Comparison of ENCODE assay signal across 21 cellular contexts in genomic region chr3:138463724-138464489, GRCh38. TPM values are rescaled to one million over a fixed set of nuclear protein-coding genes. Genes with fewer than 3 reads are reported as not detected.
DNase-seq lines count a peak whose midpoint lies in the region; ATAC-seq and TF ChIP-seq lines count a peak whose summit lies in the region.
"Had no signal": no experiment of that assay in that cellular context is flagged by ENCODE, and none has a peak within 500 bp of the region (broad histone marks: within the 10 kb centered on the region; RNA-seq: fewer than 3 reads in every experiment).

No MANE protein-coding gene starts in this region.

- H3K36me3 ChIP-seq in right atrium auricular region, result no peaks in the 10 kb centered on the region
- H3K36me3 ChIP-seq in left ventricle myocardium inferior, result no peaks in the 10 kb centered on the region
- H3K36me3 ChIP-seq: BLaER1 treated with 17β-estradiol and CSF1 and Interleukin-3, amounts not matched to agents 10 nM and 100 nM; HAP-1 had no signal

- H3K27ac Mint-ChIP-seq in stimulated activated effector memory CD8-positive, alpha-beta T cell treated with anti-CD3 and anti-CD28 coated beads, Interleukin-12 subunit alpha, Interleukin-12 subunit beta, amount 100 ng/mL, for 72 hours, result no peak overlapping the region
- H3K27ac Mint-ChIP-seq: CD4-positive, alpha-beta T cell; GM23338 had no signal

- H3K27ac ChIP-seq in right atrium auricular region (no peak overlapping the region), left ventricle myocardium inferior (replicated peaks) (no peak overlapping the region), substantia nigra (ENCODE audit: low read depth, low read length, poor library complexity, severe bottlenecking) (no peak overlapping the region)
- H3K27ac ChIP-seq: A549; BLaER1 treated with 17β-estradiol and CSF1 and Interleukin-3, amounts not matched to agents 10 nM and 100 nM had no signal

- H3K4me1 ChIP-seq in right atrium auricular region, result peaks cover 0 to 13% of the 10 kb centered on the region in 2 donors
- peaks cover 15% of the 10 kb centered on the region for H3K4me1 ChIP-seq in left ventricle myocardium inferior
- H3K4me1 ChIP-seq: A549, HAP-1 had no signal

- no peak overlapping the region for H3K4me3 ChIP-seq in right atrium auricular region
- H3K4me3 ChIP-seq in left ventricle myocardium inferior, result no peak overlapping the region
- H3K4me3 ChIP-seq: A549; BLaER1 treated with 17β-estradiol and CSF1 and Interleukin-3, amounts not matched to agents 10 nM and 100 nM; GM12878; GM23338; HAP-1 had no signal

- H3K9me3 ChIP-seq in right atrium auricular region, result no peaks in the 10 kb centered on the region
- H3K9me3 ChIP-seq in left ventricle myocardium inferior (replicated peaks), result no peaks in the 10 kb centered on the region
- H3K9me3 ChIP-seq: A549; BLaER1 treated with 17β-estradiol and CSF1 and Interleukin-3, amounts not matched to agents 10 nM and 100 nM; HAP-1 had no signal

- no peaks in the 10 kb centered on the region for H3K27me3 ChIP-seq in right atrium auricular region
- H3K27me3 ChIP-seq in left ventricle myocardium inferior (ENCODE audit: low read depth), result no peaks in the 10 kb centered on the region
- H3K27me3 ChIP-seq: BLaER1 treated with 17β-estradiol and CSF1 and Interleukin-3, amounts not matched to agents 10 nM and 100 nM had no signal

- no peaks in the 10 kb centered on the region for H3K36me3 Mint-ChIP-seq in stimulated activated effector memory CD8-positive, alpha-beta T cell treated with anti-CD3 and anti-CD28 coated beads, Interleukin-12 subunit alpha, Interleukin-12 subunit beta, amount 100 ng/mL, for 72 hours

- ATAC-seq in stimulated activated effector memory CD8-positive, alpha-beta T cell treated with anti-CD3 and anti-CD28 coated beads, Interleukin-12 subunit alpha, Interleukin-12 subunit beta, amount 100 ng/mL, for 72 hours, result no peak
- ATAC-seq: A549, GM12878, GM23338, PC-3, SK-N-SH treated with all-trans-retinoic acid at 6 μM for 48 hours had no signal

- H3K4me3 Mint-ChIP-seq in stimulated activated effector memory CD8-positive, alpha-beta T cell treated with anti-CD3 and anti-CD28 coated beads, Interleukin-12 subunit alpha, Interleukin-12 subunit beta, amount 100 ng/mL, for 72 hours, result no peak overlapping the region
- H3K4me3 Mint-ChIP-seq: CD4-positive, alpha-beta T cell; GM23338 had no signal

- intact Hi-C loops in left ventricle myocardium inferior (cut with micrococcal nuclease), result no loop called here

- H3K4me1 Mint-ChIP-seq in stimulated activated effector memory CD8-positive, alpha-beta T cell treated with anti-CD3 and anti-CD28 coated beads, Interleukin-12 subunit alpha, Interleukin-12 subunit beta, amount 100 ng/mL, for 72 hours, result no peaks in the 10 kb centered on the region

- TF ChIP-seq CTCF in right atrium auricular region (IDR thresholded peaks at IDR 0.05) (no peak), left ventricle myocardium inferior (IDR thresholded peaks at IDR 0.05; ENCODE audit: borderline replicate concordance) (no peak)

- peak; percentile 42 for DNase-seq in right atrium auricular region (ENCODE audit: low spot score)
- DNase-seq in left ventricle myocardium inferior, result no peak
- DNase-seq in LHCN-M2 (ENCODE audit: low read depth), result peak; percentile 53
- peak; percentile 51 for DNase-seq in mesenteric fat pad (ENCODE audit: low spot score)
- DNase-seq in stimulated activated effector memory CD8-positive, alpha-beta T cell treated with anti-CD3 and anti-CD28 coated beads, Interleukin-12 subunit alpha, Interleukin-12 subunit beta, amount 100 ng/mL, for 72 hours (ENCODE audit: low spot score in 2 of 2), result no peak
- DNase-seq in hypothalamus (lab: John Stamatoyannopoulos, UW), result no peak
- DNase-seq in substantia nigra (lab: John Stamatoyannopoulos, UW), result no peak
- DNase-seq: AML-193; CD4-positive, alpha-beta T cell; KG1; MM.1S; NCI-H2081 treated with DMSO at 0.1 percent for 48 hours; NCI-H2171; NCI-H510A; PC-3 had no signal

- H3K9me3 Mint-ChIP-seq in stimulated activated effector memory CD8-positive, alpha-beta T cell treated with anti-CD3 and anti-CD28 coated beads, Interleukin-12 subunit alpha, Interleukin-12 subunit beta, amount 100 ng/mL, for 72 hours, result no peaks in the 10 kb centered on the region
- H3K9me3 Mint-ChIP-seq: CD4-positive, alpha-beta T cell; GM23338 had no signal

RNA-seq across cellular contexts. Expression of gene ESYT3, which starts 29.5 kb away (rescaled TPM):
- total RNA-seq in right atrium auricular region, result 1 to 10 TPM; 1.6 to 2.6 TPM
- 1.0 TPM for total RNA-seq in left ventricle myocardium inferior
- 0.90 and 1.0 TPM in 2 replicates for total RNA-seq in LHCN-M2 (2014; rRNA removed)
- polyA plus RNA-seq in LHCN-M2 (2012), result 0.23 TPM
- total RNA-seq in mesenteric fat pad, result 0.19 TPM
- total RNA-seq: GM12878 had no signal
- polyA plus RNA-seq: GM12878 had no signal

Comparison
In these comparisons a context has a peak if more than half of its experiments do, and no peak if none do; other contexts are left out.
1. DNase-seq: peak in right atrium auricular region (single experiment), LHCN-M2 (single experiment) and mesenteric fat pad (single experiment); none in left ventricle myocardium inferior (single experiment), stimulated activated effector memory CD8-positive, alpha-beta T cell treated with anti-CD3 and anti-CD28 coated beads, Interleukin-12 subunit alpha, Interleukin-12 subunit beta, amount 100 ng/mL, for 72 hours (0 of 2), hypothalamus (0 of 51) and substantia nigra (0 of 49).